In genomic region chr17:63621229-63621683, GRCh38 we compare ENCODE assay signal across 8 cellular contexts. TPM values are rescaled to one million over a fixed set of nuclear protein-coding genes. Genes with fewer than 3 reads are reported as not detected.
DNase-seq lines count a peak whose midpoint lies in the region; ATAC-seq and TF ChIP-seq lines count a peak whose summit lies in the region.

No MANE protein-coding gene starts in this region.

- DNase-seq in CD8-positive, alpha-beta T cell = no peak
- DNase-seq in OCI-LY7 (ENCODE audit: low spot score) (no peak), epithelial cell of esophagus (ENCODE audit: low read depth) (no peak), neuronal stem cell (ENCODE audit: low spot score) (no peak), NCI-H2081 treated with DMSO at 0.1 percent for 48 hours (lab: John Stamatoyannopoulos, UW) (no peak)

- no peaks in the 10 kb centered on the region for H3K9me3 Mint-ChIP-seq in CD8-positive, alpha-beta T cell

- H2AFZ ChIP-seq in OCI-LY7 (ENCODE audit: low read length) (peak overlapping the region; percentile 74), neuronal stem cell (ENCODE audit: low read length) (peak overlapping the region; percentile 92)

- H2BK12ac ChIP-seq in neuronal stem cell (ENCODE audit: low read length) = no peak overlapping the region

- no peaks in the 10 kb centered on the region for H3K27me3 ChIP-seq in CD8-positive, alpha-beta T cell (ENCODE audit: insufficient read depth, low read length)
- no peaks in the 10 kb centered on the region for H3K27me3 ChIP-seq in neuronal stem cell (ENCODE audit: control insufficient read depth in 3 of 3, insufficient read depth in 3 of 3, low read depth in 1 of 3, low read length in 3 of 3)

- TF ChIP-seq POLR2A in GM18505 (IDR thresholded peaks at IDR 0.05; ENCODE audit: borderline replicate concordance, extremely low read depth, insufficient read depth, insufficient read length) = no peak

- peak overlapping the region; percentile 87 for H3K4me2 ChIP-seq in OCI-LY7 (ENCODE audit: low read length)
- H3K4me2 ChIP-seq in neuronal stem cell (ENCODE audit: insufficient read depth, low read length, poor library complexity, severe bottlenecking) = peak overlapping the region; percentile 77

- peak overlapping the region; percentile 97 for H3K18ac ChIP-seq in neuronal stem cell (ENCODE audit: low read length)

- H3K9me3 ChIP-seq in CD8-positive, alpha-beta T cell (ENCODE audit: low read length) = no peaks in the 10 kb centered on the region
- no peaks in the 10 kb centered on the region for H3K9me3 ChIP-seq in OCI-LY7 (ENCODE audit: low read length)
- H3K9me3 ChIP-seq in neuronal stem cell (replicated peaks in 1 of 2; ENCODE audit: control insufficient read depth in 2 of 2, insufficient read depth in 1 of 2, low read depth in 1 of 2, low read length in 2 of 2) = no peaks in the 10 kb centered on the region

- no peaks in the 10 kb centered on the region for H3K27me3 Mint-ChIP-seq in CD8-positive, alpha-beta T cell (ENCODE audit: low read depth)

- H3K79me2 ChIP-seq in OCI-LY7 (ENCODE audit: insufficient read depth, low read depth, low read length) = peaks cover 22% of the 10 kb centered on the region

- H2BK15ac ChIP-seq in neuronal stem cell (ENCODE audit: low read length) = peak overlapping the region; percentile 87

- H3K36me3 ChIP-seq in CD8-positive, alpha-beta T cell (ENCODE audit: insufficient read depth, low read length) = no peaks in the 10 kb centered on the region
- no peaks in the 10 kb centered on the region for H3K36me3 ChIP-seq in OCI-LY7 (ENCODE audit: insufficient read depth, low read length)
- no peaks in the 10 kb centered on the region for H3K36me3 ChIP-seq in neuronal stem cell (replicated peaks in 1 of 2; ENCODE audit: control insufficient read depth in 2 of 2, insufficient read depth in 2 of 2, low read length in 2 of 2)

- no peak overlapping the region for H2BK5ac ChIP-seq in neuronal stem cell (ENCODE audit: low read length)

- no peak overlapping the region for H4K91ac ChIP-seq in neuronal stem cell (ENCODE audit: low read depth, low read length, poor library complexity)

- peak overlapping the region; percentile 91 for H2BK120ac ChIP-seq in neuronal stem cell (ENCODE audit: low read depth, low read length)

- no peak overlapping the region for H4K8ac ChIP-seq in neuronal stem cell (ENCODE audit: low read depth, low read length)

- peak overlapping the region; percentile 92 for H3K9ac ChIP-seq in neuronal stem cell (ENCODE audit: low read depth, low read length, poor library complexity)

- peak overlapping the region; percentile 99 for H3K23ac ChIP-seq in neuronal stem cell (ENCODE audit: low read depth, low read length, poor library complexity)

- no CpG with 5 or more reads among the region's 10 CpGs for WGBS in neuronal stem cell (ENCODE audit: extremely low coverage in 2 of 2, insufficient read length in 2 of 2, insufficient replicate concordance in 1 of 2), 2 donors

- H3K4me3 ChIP-seq in CD8-positive, alpha-beta T cell (ENCODE audit: low read depth, low read length) = peak overlapping the region; percentile 78
- peak overlapping the region; percentile 75 for H3K4me3 ChIP-seq in OCI-LY7 (ENCODE audit: low read depth, low read length, poor library complexity, severe bottlenecking)
- H3K4me3 ChIP-seq in epithelial cell of esophagus (ENCODE audit: low read length) = peak overlapping the region; percentile 69
- peak overlapping the region; percentile 59 to 81 for H3K4me3 ChIP-seq in neuronal stem cell (ENCODE audit: low read length in 2 of 2)

- no peak for TF ChIP-seq CTCF in CD8-positive, alpha-beta T cell (IDR thresholded peaks at IDR 0.05)
- no peak for TF ChIP-seq CTCF in OCI-LY7 (conservative IDR thresholded peaks at IDR 0.05; ENCODE audit: low read length)
- TF ChIP-seq CTCF in epithelial cell of esophagus (IDR thresholded peaks at IDR 0.05; ENCODE audit: insufficient read depth, low read depth, low read length, missing control alignments) = no peak

- H3K9me2 ChIP-seq in OCI-LY7 (ENCODE audit: insufficient read depth, low read length) = no peaks in the 10 kb centered on the region

- CTCF ChIA-PET in CD8-positive, alpha-beta T cell (lab: Charles Lee) = interaction anchor here (1.0 to 3.8 kb wide), 6 partner anchors 9 to 196 kb away, joined by 3 to 28 read pairs (median 4); no protein-coding TSS in a partner anchor
- CTCF ChIA-PET in OCI-LY7 (lab: Charles Lee; ENCODE audit: unreplicated experiment) = interaction anchor here (0.6 to 1.2 kb wide), 3 partner anchors 9 to 525 kb away, joined by 3 to 5 read pairs (median 5); no protein-coding TSS in a partner anchor

- H3K14ac ChIP-seq in neuronal stem cell (ENCODE audit: low read length) = peak overlapping the region; percentile 84

- no peaks in the 10 kb centered on the region for H4K20me1 ChIP-seq in OCI-LY7 (ENCODE audit: insufficient read depth, low read length)

- H3K4me1 ChIP-seq in CD8-positive, alpha-beta T cell (ENCODE audit: insufficient read depth, low read length) = peaks cover 30% of the 10 kb centered on the region
- H3K4me1 ChIP-seq in OCI-LY7 (ENCODE audit: insufficient read depth, low read length, poor library complexity, severe bottlenecking) (peaks cover 26% of the 10 kb centered on the region), neuronal stem cell (ENCODE audit: control insufficient read depth in 2 of 2, insufficient read depth in 1 of 2, low read depth in 1 of 2, low read length in 2 of 2) (peaks cover 2 to 17% of the 10 kb centered on the region in 2 donors)

- H3K36me3 Mint-ChIP-seq in CD8-positive, alpha-beta T cell = peaks cover 8% of the 10 kb centered on the region

- peak overlapping the region; percentile 95 for H3K4me3 Mint-ChIP-seq in CD8-positive, alpha-beta T cell

- no peak for ATAC-seq in CD8-positive, alpha-beta T cell
- no peak for ATAC-seq in GM21825 (IDR thresholded peaks at IDR 0.05; ENCODE audit: unreplicated experiment)
- no peak for ATAC-seq in GM18505 (IDR thresholded peaks at IDR 0.05; ENCODE audit: unreplicated experiment)
- no peak for ATAC-seq in GM21717 (IDR thresholded peaks at IDR 0.05; ENCODE audit: unreplicated experiment)

- peak overlapping the region; percentile 58 for H3K27ac ChIP-seq in CD8-positive, alpha-beta T cell (ENCODE audit: low read depth, low read length)
- H3K27ac ChIP-seq in OCI-LY7 (ENCODE audit: low read depth, low read length, poor library complexity, severe bottlenecking) (peak overlapping the region; percentile 43), neuronal stem cell (replicated peaks; ENCODE audit: low read length) (peak overlapping the region; percentile 89)

- POLR2A ChIA-PET in CD8-positive, alpha-beta T cell (lab: Charles Lee) = interaction anchor here (0.8 to 3.4 kb wide), 14 partner anchors 9 to 222 kb away, joined by 3 to 75 read pairs (median 5); partner anchors contain the start of genes DCAF7 and LIMD2
- POLR2A ChIA-PET in OCI-LY7 (lab: Charles Lee) = interaction anchor here (0.7 to 1.5 kb wide), 5 partner anchors 10 to 121 kb away, joined by 3 to 5 read pairs (median 3); no protein-coding TSS in a partner anchor

- intact Hi-C loops in CD8-positive, alpha-beta T cell (cut with DNase I, micrococcal nuclease) = loop anchor here in 1 of 2 experiments (2.0 to 10.0 kb wide), 6 partner anchors 20 to 656 kb away; partner anchors contain the start of genes CCDC47, DDX42, SMARCD2 and TACO1
- intact Hi-C loops in OCI-LY7 (cut with micrococcal nuclease; ENCODE audit: unreplicated experiment) = loop anchor here (5.0 to 10.0 kb wide), 2 partner anchors 121 to 154 kb away; partner anchors contain the start of genes CCDC47, DDX42 and STRADA

- no peak overlapping the region for H3K4ac ChIP-seq in neuronal stem cell (ENCODE audit: low read length)

- H3K27ac Mint-ChIP-seq in CD8-positive, alpha-beta T cell = peak overlapping the region; percentile 49

- BruUV-seq in OCI-LY7 (replicated peaks; lab: Mats Ljungman, UMichigan) = TSS peak; percentile 93

- H3K79me1 ChIP-seq in neuronal stem cell (ENCODE audit: low read depth, low read length) = peaks cover 4% of the 10 kb centered on the region

- peaks cover 33% of the 10 kb centered on the region for H3K4me1 Mint-ChIP-seq in CD8-positive, alpha-beta T cell (ENCODE audit: low read depth)

- H2AK5ac ChIP-seq in neuronal stem cell (ENCODE audit: low read depth, low read length) = peak overlapping the region; percentile 56

RNA-seq across cellular contexts. Expression of gene MAP3K3, which starts 1.0 kb away (rescaled TPM):
- total RNA-seq in CD8-positive, alpha-beta T cell = 10 to 100 TPM; 72.9 to 74.5 TPM
- total RNA-seq in OCI-LY7 (2014; rRNA removed; shearing (Covaris generic)) = 16.5 and 26.0 TPM in 2 replicates
- 28.6 and 29.0 TPM in 2 replicates for total RNA-seq in OCI-LY7 (2022)
- polyA plus RNA-seq in neuronal stem cell (2013, experiment 1 of 2) = 15.4 TPM
- polyA plus RNA-seq in neuronal stem cell (2013, experiment 2 of 2) = 15.5 TPM

RNA-seq across cellular contexts. Expression of gene TACO1, which starts 20.6 kb away (rescaled TPM):
- 10 to 100 TPM; 13.7 to 15.9 TPM for total RNA-seq in CD8-positive, alpha-beta T cell
- total RNA-seq in OCI-LY7 (2014; rRNA removed; shearing (Covaris generic)) = 13.4 and 16.2 TPM in 2 replicates
- total RNA-seq in OCI-LY7 (2022) = 26.0 and 28.8 TPM in 2 replicates
- 13.2 TPM for polyA plus RNA-seq in neuronal stem cell (2013, experiment 1 of 2)
- 13.7 TPM for polyA plus RNA-seq in neuronal stem cell (2013, experiment 2 of 2)
